Comparison of ENCODE assay signal across 20 cellular contexts in the genomic region with DNA sequence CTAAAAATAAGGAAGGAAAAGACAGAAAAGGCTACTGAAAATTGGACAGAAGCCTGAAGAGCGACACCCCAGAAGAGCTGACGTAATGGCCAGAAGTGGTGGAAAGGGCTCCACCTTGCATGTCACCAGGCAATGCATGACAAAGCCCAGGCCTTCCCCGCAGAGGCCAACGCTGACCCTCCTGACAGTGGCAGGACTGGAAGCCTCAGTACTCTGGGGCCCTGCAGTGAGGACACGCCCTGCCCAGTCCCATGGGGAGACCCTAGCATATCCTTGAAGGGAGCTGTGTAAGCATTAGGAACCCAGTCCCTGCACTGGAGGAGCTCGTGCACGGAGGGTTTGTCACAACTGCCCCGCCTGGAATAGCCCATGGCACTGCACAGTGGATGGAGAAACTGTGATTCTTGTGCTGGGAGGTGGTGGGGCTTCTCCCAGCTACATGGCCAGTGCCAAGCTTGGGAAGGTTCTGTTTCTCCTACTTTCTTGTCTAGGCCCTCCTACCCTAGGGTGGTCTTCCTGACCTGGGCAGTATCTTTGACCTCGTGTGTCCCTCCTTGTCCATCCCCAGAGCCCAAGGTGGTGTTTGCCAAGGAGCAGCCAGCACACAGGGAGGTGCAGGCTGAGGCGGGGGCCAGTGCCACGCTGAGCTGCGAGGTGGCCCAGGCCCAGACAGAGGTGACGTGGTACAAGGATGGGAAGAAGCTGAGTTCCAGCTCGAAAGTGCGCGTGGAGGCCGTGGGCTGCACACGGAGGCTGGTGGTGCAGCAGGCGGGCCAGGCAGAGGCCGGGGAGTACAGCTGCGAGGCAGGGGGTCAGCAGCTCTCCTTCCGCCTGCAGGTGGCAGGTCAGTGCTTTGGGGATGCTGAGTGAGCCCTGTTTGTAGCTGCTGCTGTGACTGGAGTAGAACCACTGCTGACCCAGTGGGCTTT.
DNase-seq lines count a peak whose midpoint lies in the region; ATAC-seq, FAIRE-seq and TF ChIP-seq lines count a peak whose summit lies in the region.
"Had no signal": no experiment of that assay in that cellular context is flagged by ENCODE, and none has a peak within 500 bp of the region (broad histone marks: within the 10 kb centered on the region; RNA-seq: fewer than 3 reads in every experiment).

No MANE protein-coding gene starts in this region.

- H3K36me3 ChIP-seq in HepG2 (replicated peaks in 1 of 2; ENCODE audit: control insufficient read depth in 1 of 2, insufficient read depth in 2 of 2, low read length in 2 of 2), result no peaks in the 10 kb centered on the region
- no peaks in the 10 kb centered on the region for H3K36me3 ChIP-seq in right lobe of liver
- H3K36me3 ChIP-seq in kidney (ENCODE audit: control insufficient read depth in 1 of 2, insufficient read depth in 2 of 2, low read length in 2 of 2), result no peaks in the 10 kb centered on the region
- H3K36me3 ChIP-seq in upper lobe of right lung, result no peaks in the 10 kb centered on the region
- H3K36me3 ChIP-seq in esophagus muscularis mucosa, result peaks cover 0 to 58% (median 23%) of the 10 kb centered on the region in 4 donors

- FAIRE-seq in HepG2 (lab: Jason Lieb, UNC), result no peak
- no peak for FAIRE-seq in kidney (lab: Jason Lieb, UNC)
- FAIRE-seq: A549 had no signal

- TF ChIP-seq POLR2A in HepG2 (IDR thresholded peaks at IDR 0.05; ENCODE audit: insufficient read depth in 1 of 2, low read depth in 2 of 2, low read length in 2 of 2), result no peak
- no peak for TF ChIP-seq POLR2A in right lobe of liver (IDR thresholded peaks at IDR 0.05)
- TF ChIP-seq POLR2A in esophagus muscularis mucosa (IDR thresholded peaks at IDR 0.05; ENCODE audit: low read depth), result no peak

- no peak overlapping the region for H3K4me2 ChIP-seq in HepG2 (ENCODE audit: low read depth, low read length)
- H3K4me2 ChIP-seq: A549; BLaER1 treated with 17β-estradiol and CSF1 and Interleukin-3, amounts not matched to agents 10 nM and 100 nM had no signal

- ATAC-seq in HepG2, result peak; percentile 71
- no peak for ATAC-seq in right lobe of liver
- peak; percentile 81 for ATAC-seq in Right ventricle myocardium inferior
- peak; percentile 11 for ATAC-seq in upper lobe of right lung
- ATAC-seq: activated CD8-positive, alpha-beta T cell treated with anti-CD3 and anti-CD28 coated beads for 36 hours; esophagus mucosa; Panc1 had no signal

- intact Hi-C loops in HepG2 (cut with micrococcal nuclease; ENCODE audit: unreplicated experiment), result no loop called here
- intact Hi-C loops in right lobe of liver (cut with DNase I), result no loop called here
- intact Hi-C loops in Right ventricle myocardium inferior (cut with DNase I), result no loop called here
- intact Hi-C loops in kidney (cut with DNase I), result no loop called here
- intact Hi-C loops in upper lobe of right lung (cut with DNase I), result no loop called here
- intact Hi-C loops in esophagus muscularis mucosa (cut with DNase I), result no loop called here

- no peak for TF ChIP-seq RAD21 in HepG2 (CRISPR knock-in tag; IDR thresholded peaks at IDR 0.05)

- H3K9ac ChIP-seq in HepG2 (ENCODE audit: insufficient read depth, low read depth, low read length) (no peak overlapping the region), kidney (ENCODE audit: low read length in 2 of 2) (no peak overlapping the region)
- H3K9ac ChIP-seq: BLaER1 treated with 17β-estradiol and CSF1 and Interleukin-3, amounts not matched to agents 10 nM and 100 nM had no signal

- no peak overlapping the region for H3K27ac ChIP-seq in HepG2 (ENCODE audit: extremely low read length, insufficient read depth, low read length)
- no peak overlapping the region for H3K27ac ChIP-seq in right lobe of liver
- no peak overlapping the region for H3K27ac ChIP-seq in kidney (ENCODE audit: low read depth in 2 of 2, low read length in 2 of 2)
- H3K27ac ChIP-seq in upper lobe of right lung, result no peak overlapping the region
- H3K27ac ChIP-seq in esophagus muscularis mucosa (replicated peaks in 1 of 4), result no peak overlapping the region
- H3K27ac ChIP-seq: A549; BLaER1 treated with 17β-estradiol and CSF1 and Interleukin-3, amounts not matched to agents 10 nM and 100 nM; sigmoid colon; suprapubic skin had no signal

- no peaks in the 10 kb centered on the region for H3K79me2 ChIP-seq in HepG2 (ENCODE audit: insufficient read depth, low read length)

- no peak overlapping the region for H3K4me3 ChIP-seq in HepG2 (replicated peaks in 1 of 3; ENCODE audit: insufficient read depth in 1 of 3, low read depth in 2 of 3, low read length in 3 of 3)
- no peak overlapping the region for H3K4me3 ChIP-seq in right lobe of liver
- no peak overlapping the region for H3K4me3 ChIP-seq in kidney (ENCODE audit: low read length in 2 of 2)
- H3K4me3 ChIP-seq in upper lobe of right lung, result no peak overlapping the region
- no peak overlapping the region for H3K4me3 ChIP-seq in esophagus muscularis mucosa
- H3K4me3 ChIP-seq: A549; BLaER1 treated with 17β-estradiol and CSF1 and Interleukin-3, amounts not matched to agents 10 nM and 100 nM; sigmoid colon; suprapubic skin had no signal

- TF ChIP-seq EP300 in HepG2 (IDR thresholded peaks at IDR 0.05; ENCODE audit: low read depth in 2 of 2, low read length in 2 of 2) (no peak), HepG2 (CRISPR knock-in tag; IDR thresholded peaks at IDR 0.05; ENCODE audit: borderline replicate concordance) (no peak), esophagus muscularis mucosa (IDR thresholded peaks at IDR 0.05) (no peak)

- CTCF ChIA-PET in HepG2 (lab: Yijun Ruan, JAX; ENCODE audit: low intra/inter-chr PET ratio, low total read pairs), result interaction anchor here (1.1 kb wide), 1 partner anchor 247 kb away, joined by 3 read pairs; no protein-coding TSS in a partner anchor

- POLR2A ChIA-PET in HepG2 (lab: Yijun Ruan, JAX), result no interaction called here

- H3K9me3 ChIP-seq in HepG2 (ENCODE audit: low read length) (no peaks in the 10 kb centered on the region), right lobe of liver (no peaks in the 10 kb centered on the region), kidney (ENCODE audit: control insufficient read depth in 1 of 2, low read length in 2 of 2) (no peaks in the 10 kb centered on the region), upper lobe of right lung (no peaks in the 10 kb centered on the region), esophagus muscularis mucosa (no peaks in the 10 kb centered on the region)
- H3K9me3 ChIP-seq: A549; BLaER1 treated with 17β-estradiol and CSF1 and Interleukin-3, amounts not matched to agents 10 nM and 100 nM; sigmoid colon; suprapubic skin had no signal

- in situ Hi-C loops in HepG2 (cut with HindIII; ENCODE audit: extremely low pct_ligation_motif_present, low pct_unique_long_range_greater_than_20kb), result no loop called here

- H4K20me1 ChIP-seq in HepG2 (ENCODE audit: insufficient read depth, low read length), result no peaks in the 10 kb centered on the region

- BruUV-seq in HepG2 (replicated peaks; lab: Mats Ljungman, UMichigan), result no TSS peak

- DNase-seq in HepG2 (ENCODE audit: low spot score), result no peak
- no peak for DNase-seq in right lobe of liver
- no peak for DNase-seq in Right ventricle myocardium inferior (ENCODE audit: missing footprints)
- DNase-seq in kidney, result peak; percentile 64
- DNase-seq in upper lobe of right lung, result no peak
- DNase-seq in D341Med (ENCODE audit: low spot score), result no peak
- no peak for DNase-seq in esophagus muscularis mucosa (ENCODE audit: extremely low spot score)
- no peak for DNase-seq in NCI-H1105 treated with DMSO at 0.1 percent for 48 hours (lab: John Stamatoyannopoulos, UW)
- DNase-seq: activated CD4-positive, CD25-positive, alpha-beta regulatory T cell; activated CD8-positive, alpha-beta T cell treated with anti-CD3 and anti-CD28 coated beads for 36 hours; activated naive CD4-positive, alpha-beta T cell; activated T-cell treated with anti-CD3 and anti-CD28 coated beads, Interleukin-2, amount 50 U/mL, for 1 hour; NCI-H1694 treated with DMSO at 0.1 percent for 48 hours; NCI-H345; sigmoid colon had no signal

- H3K27me3 ChIP-seq in HepG2 (ENCODE audit: control insufficient read depth in 1 of 2, insufficient read depth in 2 of 2, low read length in 2 of 2), result peaks cover 7 to 12% of the 10 kb centered on the region in 2 experiments; a peak in 4 of 5 replicates
- H3K27me3 ChIP-seq in right lobe of liver, result no peaks in the 10 kb centered on the region
- no peaks in the 10 kb centered on the region for H3K27me3 ChIP-seq in upper lobe of right lung
- no peaks in the 10 kb centered on the region for H3K27me3 ChIP-seq in esophagus muscularis mucosa
- H3K27me3 ChIP-seq: BLaER1 treated with 17β-estradiol and CSF1 and Interleukin-3, amounts not matched to agents 10 nM and 100 nM; sigmoid colon; suprapubic skin had no signal

- WGBS in HepG2 (ENCODE audit: low lambda C conversion rate), result 43% methylated on average over 13 of the region's 22 CpGs
- WGBS in right lobe of liver (ENCODE audit: insufficient coverage, low coverage, low lambda C conversion rate, missing lambda C conversion rate), result 83% methylated on average over 12 of the region's 22 CpGs
- 88% methylated on average over 19 of the region's 22 CpGs for WGBS in esophagus muscularis mucosa

- H3K4me1 ChIP-seq in HepG2 (ENCODE audit: insufficient read depth, low read length) (no peaks in the 10 kb centered on the region), right lobe of liver (no peaks in the 10 kb centered on the region), kidney (ENCODE audit: control insufficient read depth in 1 of 2, insufficient read depth in 1 of 2, low read depth in 1 of 2, low read length in 2 of 2) (no peaks in the 10 kb centered on the region), upper lobe of right lung (no peaks in the 10 kb centered on the region), esophagus muscularis mucosa (peaks cover 0 to 10% (median 0%) of the 10 kb centered on the region in 4 donors)
- H3K4me1 ChIP-seq: A549, sigmoid colon, suprapubic skin had no signal

- no peak overlapping the region for H2AFZ ChIP-seq in HepG2 (ENCODE audit: low read length)

- TF ChIP-seq CTCF in HepG2 (CRISPR knock-in tag; IDR thresholded peaks at IDR 0.05), result peak; percentile 58
- no peak for TF ChIP-seq CTCF in right lobe of liver (IDR thresholded peaks at IDR 0.05)
- TF ChIP-seq CTCF in kidney (IDR thresholded peaks at IDR 0.05; ENCODE audit: borderline replicate concordance, extremely low read depth, insufficient read depth), result no peak
- TF ChIP-seq CTCF in upper lobe of right lung (IDR thresholded peaks at IDR 0.05), result no peak
- no peak for TF ChIP-seq CTCF in esophagus muscularis mucosa (IDR thresholded peaks at IDR 0.05)

TF ChIP-seq in HepG2, 621 proteins besides CTCF, POLR2A, EP300 and RAD21 (continues in another document):
- peak; percentile 43 for TF ChIP-seq STAG1 (CRISPR knock-in tag; IDR thresholded peaks at IDR 0.05)

Comparison
In these comparisons a context has a peak if more than half of its experiments do, and no peak if none do; other contexts are left out.
1. ATAC-seq: peak in HepG2 (single experiment), Right ventricle myocardium inferior (single experiment) and upper lobe of right lung (single experiment); none in right lobe of liver (0 of 4).